In genomic region chr15:65258863-65259262, GRCh38 we compare ENCODE assay signal across 21 cellular contexts. TPM values are rescaled to one million over a fixed set of nuclear protein-coding genes. Genes with fewer than 3 reads are reported as not detected.
DNase-seq lines count a peak whose midpoint lies in the region; ATAC-seq, FAIRE-seq and TF ChIP-seq lines count a peak whose summit lies in the region.
"Had no signal": no experiment of that assay in that cellular context is flagged by ENCODE, and none has a peak within 500 bp of the region (broad histone marks: within the 10 kb centered on the region; RNA-seq: fewer than 3 reads in every experiment).

No MANE protein-coding gene starts in this region.

- H3K36me3 ChIP-seq in HepG2 (replicated peaks in 1 of 2; ENCODE audit: control insufficient read depth in 1 of 2, insufficient read depth in 2 of 2, low read length in 2 of 2) (peaks cover 9 to 36% of the 10 kb centered on the region in 2 experiments; a peak in 4 of 5 replicates), right lobe of liver (peaks cover 0 to 30% (median 13%) of the 10 kb centered on the region in 4 donors), right atrium auricular region (peaks cover 39% of the 10 kb centered on the region), prostate gland (no peaks in the 10 kb centered on the region), kidney (ENCODE audit: control insufficient read depth in 1 of 2, insufficient read depth in 2 of 2, low read length in 2 of 2) (peaks cover 17 to 24% of the 10 kb centered on the region in 2 donors), osteoblast (ENCODE audit: insufficient read depth, low read length) (peaks cover 12% of the 10 kb centered on the region)

- intact Hi-C loops in HepG2 (cut with micrococcal nuclease; ENCODE audit: unreplicated experiment) = no loop called here
- intact Hi-C loops in right lobe of liver (cut with DNase I) = no loop called here
- intact Hi-C loops in prostate gland (cut with DNase I) = no loop called here
- intact Hi-C loops in kidney (cut with DNase I) = no loop called here

- H3K4me1 ChIP-seq in HepG2 (ENCODE audit: insufficient read depth, low read length) (peaks cover 6% of the 10 kb centered on the region; the same call in 1 of the 2 replicates), right lobe of liver (no peaks in the 10 kb centered on the region), right atrium auricular region (peaks cover 0 to under 1% of the 10 kb centered on the region in 2 donors), prostate gland (replicated peaks) (peaks cover 4% of the 10 kb centered on the region), kidney (ENCODE audit: control insufficient read depth in 1 of 2, insufficient read depth in 1 of 2, low read depth in 1 of 2, low read length in 2 of 2) (peaks cover 0 to 2% of the 10 kb centered on the region in 2 donors), osteoblast (ENCODE audit: insufficient read depth, low read length) (no peaks in the 10 kb centered on the region)
- H3K4me1 ChIP-seq: parathyroid adenoma, thyroid gland had no signal

- H3K4me2 ChIP-seq in HepG2 (ENCODE audit: low read depth, low read length) (no peak overlapping the region), osteoblast (ENCODE audit: insufficient read depth, low read length) (no peak overlapping the region)

- no peak for FAIRE-seq in HepG2 (lab: Jason Lieb, UNC)
- no peak for FAIRE-seq in kidney (lab: Jason Lieb, UNC)
- FAIRE-seq: A204.1, G401.6, GM18507, H1 had no signal

- 87% methylated on average over 3 of the region's 3 CpGs for WGBS in HepG2 (ENCODE audit: low lambda C conversion rate)
- 39% methylated on average over 3 of the region's 3 CpGs for WGBS in right lobe of liver (ENCODE audit: insufficient coverage, low coverage, low lambda C conversion rate, missing lambda C conversion rate)
- WGBS in prostate gland = 14% methylated on average over 3 of the region's 3 CpGs

- CTCF ChIA-PET in HepG2 (lab: Yijun Ruan, JAX; ENCODE audit: low intra/inter-chr PET ratio, low total read pairs) = no interaction called here

- no peaks in the 10 kb centered on the region for H3K27me3 ChIP-seq in HepG2 (ENCODE audit: control insufficient read depth in 1 of 2, insufficient read depth in 2 of 2, low read length in 2 of 2)
- no peaks in the 10 kb centered on the region for H3K27me3 ChIP-seq in right lobe of liver
- no peaks in the 10 kb centered on the region for H3K27me3 ChIP-seq in right atrium auricular region
- H3K27me3 ChIP-seq in prostate gland (replicated peaks; ENCODE audit: insufficient read depth) = no peaks in the 10 kb centered on the region
- H3K27me3 ChIP-seq in osteoblast (ENCODE audit: insufficient read depth, low read length) = no peaks in the 10 kb centered on the region
- H3K27me3 ChIP-seq: thyroid gland had no signal

- in situ Hi-C loops in HepG2 (cut with HindIII; ENCODE audit: extremely low pct_ligation_motif_present, low pct_unique_long_range_greater_than_20kb) = no loop called here

- H3K79me2 ChIP-seq in HepG2 (ENCODE audit: insufficient read depth, low read length) = no peaks in the 10 kb centered on the region
- H3K79me2 ChIP-seq in osteoblast (ENCODE audit: insufficient read depth, low read length) = no peaks in the 10 kb centered on the region
- H3K79me2 ChIP-seq: parathyroid adenoma had no signal

- H3K27ac ChIP-seq in HepG2 (ENCODE audit: extremely low read length, insufficient read depth, low read length) (no peak overlapping the region), right lobe of liver (no peak overlapping the region), right atrium auricular region (peak overlapping the region; percentile 28 to 73), prostate gland (peak overlapping the region; percentile 35 to 68), kidney (ENCODE audit: low read depth in 2 of 2, low read length in 2 of 2) (no peak overlapping the region), osteoblast (ENCODE audit: low read depth, low read length) (no peak overlapping the region)
- H3K27ac ChIP-seq: parathyroid adenoma, thyroid gland had no signal

- DNase-seq in HepG2 (ENCODE audit: low spot score) (no peak), right lobe of liver (no peak), right atrium auricular region (ENCODE audit: low spot score) (no peak), prostate gland (ENCODE audit: low spot score) (peak; percentile 77), kidney (no peak), osteoblast (ENCODE audit: insufficient read length, low spot score, missing footprints) (no peak)
- DNase-seq: CD8-positive, alpha-beta memory T cell; cortex of kidney; erythroblast; mesendoderm; NCI-H1105; thyroid gland had no signal

- TSS peak; percentile 45 for BruUV-seq in HepG2 (replicated peaks; lab: Mats Ljungman, UMichigan)

- no peak for TF ChIP-seq RAD21 in HepG2 (CRISPR knock-in tag; IDR thresholded peaks at IDR 0.05)

- H2AFZ ChIP-seq in HepG2 (ENCODE audit: low read length) (no peak overlapping the region), osteoblast (ENCODE audit: low read length) (no peak overlapping the region)
- H2AFZ ChIP-seq: parathyroid adenoma had no signal

- no peak for TF ChIP-seq CTCF in HepG2 (CRISPR knock-in tag; IDR thresholded peaks at IDR 0.05)
- no peak for TF ChIP-seq CTCF in right lobe of liver (IDR thresholded peaks at IDR 0.05)
- TF ChIP-seq CTCF in right atrium auricular region (IDR thresholded peaks at IDR 0.05) = no peak
- no peak for TF ChIP-seq CTCF in prostate gland (IDR thresholded peaks at IDR 0.05)
- TF ChIP-seq CTCF in kidney (IDR thresholded peaks at IDR 0.05; ENCODE audit: borderline replicate concordance, extremely low read depth, insufficient read depth) = no peak
- no peak for TF ChIP-seq CTCF in osteoblast (IDR thresholded peaks at IDR 0.05; ENCODE audit: extremely low read depth, low read depth, low read length)

- H3K4me3 ChIP-seq in HepG2 (replicated peaks in 1 of 3; ENCODE audit: insufficient read depth in 1 of 3, low read depth in 2 of 3, low read length in 3 of 3) = no peak overlapping the region
- no peak overlapping the region for H3K4me3 ChIP-seq in right lobe of liver
- no peak overlapping the region for H3K4me3 ChIP-seq in right atrium auricular region
- H3K4me3 ChIP-seq in prostate gland = no peak overlapping the region
- no peak overlapping the region for H3K4me3 ChIP-seq in kidney (ENCODE audit: low read length in 2 of 2)
- no peak overlapping the region for H3K4me3 ChIP-seq in osteoblast (ENCODE audit: insufficient read depth, low read length)
- H3K4me3 ChIP-seq: thyroid gland had no signal

- H3K9me3 ChIP-seq in HepG2 (ENCODE audit: low read length) = no peaks in the 10 kb centered on the region
- no peaks in the 10 kb centered on the region for H3K9me3 ChIP-seq in right lobe of liver
- H3K9me3 ChIP-seq in right atrium auricular region = no peaks in the 10 kb centered on the region
- no peaks in the 10 kb centered on the region for H3K9me3 ChIP-seq in prostate gland
- no peaks in the 10 kb centered on the region for H3K9me3 ChIP-seq in kidney (ENCODE audit: control insufficient read depth in 1 of 2, low read length in 2 of 2)
- no peaks in the 10 kb centered on the region for H3K9me3 ChIP-seq in osteoblast (ENCODE audit: low read depth, low read length)
- H3K9me3 ChIP-seq: thyroid gland had no signal

- TF ChIP-seq EP300 in HepG2 (IDR thresholded peaks at IDR 0.05; ENCODE audit: low read depth in 2 of 2, low read length in 2 of 2) (no peak), HepG2 (CRISPR knock-in tag; IDR thresholded peaks at IDR 0.05; ENCODE audit: borderline replicate concordance) (no peak)

- ATAC-seq in HepG2 (no peak), right lobe of liver (no peak), HG02588 (IDR thresholded peaks at IDR 0.05; ENCODE audit: unreplicated experiment) (no peak), GM21717 (IDR thresholded peaks at IDR 0.05; ENCODE audit: unreplicated experiment) (no peak)

- TF ChIP-seq POLR2A in HepG2 (IDR thresholded peaks at IDR 0.05; ENCODE audit: insufficient read depth in 1 of 2, low read depth in 2 of 2, low read length in 2 of 2) = no peak
- TF ChIP-seq POLR2A in right lobe of liver (IDR thresholded peaks at IDR 0.05) = no peak
- no peak for TF ChIP-seq POLR2A in prostate gland (IDR thresholded peaks at IDR 0.05)

- POLR2A ChIA-PET in HepG2 (lab: Yijun Ruan, JAX) = no interaction called here

- no peaks in the 10 kb centered on the region for H4K20me1 ChIP-seq in HepG2 (ENCODE audit: insufficient read depth, low read length)
- H4K20me1 ChIP-seq in osteoblast (ENCODE audit: insufficient read depth, low read length) = no peaks in the 10 kb centered on the region

- H3K9ac ChIP-seq in HepG2 (ENCODE audit: insufficient read depth, low read depth, low read length) (no peak overlapping the region), kidney (ENCODE audit: low read length in 2 of 2) (no peak overlapping the region)
- H3K9ac ChIP-seq: parathyroid adenoma had no signal

RNA-seq across cellular contexts. Expression of gene PARP16, which starts 27.8 kb away (rescaled TPM):
- total RNA-seq in HepG2 (2016; rRNA removed; fragmentation: Illumina TruSeq; extraction: Trizol) = 6.7 and 6.8 TPM in 2 replicates
- 4.9 and 6.3 TPM in 2 replicates for total RNA-seq in HepG2 (2016; cell fraction: cytosol; rRNA removed; fragmentation: Illumina TruSeq; extraction: Trizol; ENCODE audit: low read depth)
- total RNA-seq in HepG2 (2016; cell fraction: insoluble cytoplasmic fraction; rRNA removed; fragmentation: Illumina TruSeq; extraction: Trizol) = 5.8 and 6.5 TPM in 2 replicates
- total RNA-seq in HepG2 (2016; cell fraction: membrane; rRNA removed; fragmentation: Illumina TruSeq; extraction: Trizol) = 11.7 and 11.9 TPM in 2 replicates
- 8.4 and 9.2 TPM in 2 replicates for total RNA-seq in HepG2 (2016; cell fraction: nucleus; rRNA removed; fragmentation: Illumina TruSeq; extraction: Trizol)
- polyA plus RNA-seq in HepG2 (2011; rRNA removed) = 7.6 and 8.3 TPM in 2 replicates
- 6.1 and 7.9 TPM in 2 replicates for polyA plus RNA-seq in HepG2 (2011; cell fraction: cytosol; rRNA removed)
- polyA plus RNA-seq in HepG2 (2011; cell fraction: nucleus; rRNA removed) = 8.2 and 9.3 TPM in 2 replicates
- 9.2 and 9.4 TPM in 2 replicates for polyA plus RNA-seq in HepG2 (2012)
- polyA plus RNA-seq in HepG2 (2016; cell fraction: cytosol; fragmentation: Illumina TruSeq; extraction: Trizol; ENCODE audit: low read depth) = 6.6 and 8.4 TPM in 2 replicates
- 10.0 and 11.7 TPM in 2 replicates for polyA plus RNA-seq in HepG2 (2016; cell fraction: insoluble cytoplasmic fraction; fragmentation: Illumina TruSeq; extraction: Trizol; ENCODE audit: low read depth)
- polyA plus RNA-seq in HepG2 (2016; cell fraction: membrane; fragmentation: Illumina TruSeq; extraction: Trizol; ENCODE audit: low read depth) = 13.5 and 13.8 TPM in 2 replicates
- polyA plus RNA-seq in HepG2 (2016; cell fraction: nucleus; fragmentation: Illumina TruSeq; extraction: Trizol; ENCODE audit: insufficient read depth, low read depth) = 11.6 and 13.2 TPM in 2 replicates
- 9.3 and 10.7 TPM in 2 replicates for polyA minus RNA-seq in HepG2 (2011; rRNA and poly(A)+ RNA removed; ENCODE audit: low replicate concordance)
- 6.5 and 6.6 TPM in 2 replicates for polyA minus RNA-seq in HepG2 (2011; cell fraction: cytosol; rRNA and poly(A)+ RNA removed)
- 4.8 and 8.6 TPM in 2 replicates for polyA minus RNA-seq in HepG2 (2011; cell fraction: nucleus; rRNA and poly(A)+ RNA removed)
- total RNA-seq in right lobe of liver = 10 to 100 TPM in 1 of 6 experiments, 1 to 10 TPM in 5; 6.9 to 11.3 (median 8.5) TPM
- total RNA-seq in right atrium auricular region = 1 to 10 TPM; 5.2 to 5.8 TPM
- 10 to 100 TPM; 13.0 to 17.0 TPM for total RNA-seq in prostate gland
- total RNA-seq in kidney = 7.8 TPM
- polyA plus RNA-seq in kidney (ENCODE audit: insufficient read depth, low read depth, low replicate concordance) = 7.0 TPM
- total RNA-seq in osteoblast = 6.2 and 6.5 TPM in 2 replicates

RNA-seq across cellular contexts. Expression of gene RNU5A-1, which starts 37.0 kb away (rescaled TPM):
- 292 and 3,645 TPM in 2 replicates for total RNA-seq in HepG2 (2016; rRNA removed; fragmentation: Illumina TruSeq; extraction: Trizol)
- 5,468 and 5,947 TPM in 2 replicates for total RNA-seq in HepG2 (2016; cell fraction: cytosol; rRNA removed; fragmentation: Illumina TruSeq; extraction: Trizol; ENCODE audit: low read depth)
- 514 and 3,325 TPM in 2 replicates for total RNA-seq in HepG2 (2016; cell fraction: insoluble cytoplasmic fraction; rRNA removed; fragmentation: Illumina TruSeq; extraction: Trizol)
- 1,210 and 1,231 TPM in 2 replicates for total RNA-seq in HepG2 (2016; cell fraction: membrane; rRNA removed; fragmentation: Illumina TruSeq; extraction: Trizol)
- total RNA-seq in HepG2 (2016; cell fraction: nucleus; rRNA removed; fragmentation: Illumina TruSeq; extraction: Trizol) = 14,015 and 18,308 TPM in 2 replicates
- not detected in 2 replicates for polyA plus RNA-seq in HepG2 (2011; rRNA removed)
- polyA plus RNA-seq in HepG2 (2011; cell fraction: cytosol; rRNA removed) = not detected in 2 replicates
- polyA plus RNA-seq in HepG2 (2011; cell fraction: nucleus; rRNA removed) = not detected in 2 replicates
- polyA plus RNA-seq in HepG2 (2012) = not detected in 2 replicates
- polyA plus RNA-seq in HepG2 (2016; cell fraction: cytosol; fragmentation: Illumina TruSeq; extraction: Trizol; ENCODE audit: low read depth) = 55.5 TPM in 1 of 2 replicates, not detected in the other
- not detected in 2 replicates for polyA plus RNA-seq in HepG2 (2016; cell fraction: insoluble cytoplasmic fraction; fragmentation: Illumina TruSeq; extraction: Trizol; ENCODE audit: low read depth)
- polyA plus RNA-seq in HepG2 (2016; cell fraction: membrane; fragmentation: Illumina TruSeq; extraction: Trizol; ENCODE audit: low read depth) = not detected in 2 replicates
- polyA plus RNA-seq in HepG2 (2016; cell fraction: nucleus; fragmentation: Illumina TruSeq; extraction: Trizol; ENCODE audit: insufficient read depth, low read depth) = not detected in 2 replicates
- under 0.01 TPM in 2 replicates for polyA minus RNA-seq in HepG2 (2011; rRNA and poly(A)+ RNA removed; ENCODE audit: low replicate concordance)
- 527 and 1,161 TPM in 2 replicates for polyA minus RNA-seq in HepG2 (2011; cell fraction: cytosol; rRNA and poly(A)+ RNA removed)
- under 0.01 TPM in 2 replicates for polyA minus RNA-seq in HepG2 (2011; cell fraction: nucleus; rRNA and poly(A)+ RNA removed)
- total RNA-seq in right lobe of liver = not detected
- not detected for total RNA-seq in right atrium auricular region
- total RNA-seq in prostate gland = not detected
- total RNA-seq in kidney = not detected
- polyA plus RNA-seq in kidney (ENCODE audit: insufficient read depth, low read depth, low replicate concordance) = not detected
- not detected in 2 replicates for total RNA-seq in osteoblast
- total RNA-seq: CD8-positive, alpha-beta memory T cell; H1; SK-MEL-5; thyroid gland had no signal
- polyA plus RNA-seq: adipose tissue; CD8-positive, alpha-beta memory T cell; H1 had no signal

RNA-seq across cellular contexts. Expression of gene RNU5B-1, which starts 45.6 kb away (rescaled TPM):
- total RNA-seq in HepG2 (2016; rRNA removed; fragmentation: Illumina TruSeq; extraction: Trizol) (417 and 1,646 TPM in 2 replicates), right lobe of liver (10 to 100 TPM in 2 of 6 experiments, not detected in 4; 11.0 to 35.4 TPM), right atrium auricular region (not detected), prostate gland (not detected), kidney (54.0 TPM), osteoblast (not detected in 2 replicates)
- 2,099 and 2,605 TPM in 2 replicates for total RNA-seq in HepG2 (2016; cell fraction: cytosol; rRNA removed; fragmentation: Illumina TruSeq; extraction: Trizol; ENCODE audit: low read depth)
- total RNA-seq in HepG2 (2016; cell fraction: insoluble cytoplasmic fraction; rRNA removed; fragmentation: Illumina TruSeq; extraction: Trizol) = 240 and 1,608 TPM in 2 replicates
- total RNA-seq in HepG2 (2016; cell fraction: membrane; rRNA removed; fragmentation: Illumina TruSeq; extraction: Trizol) = 403 and 510 TPM in 2 replicates
- total RNA-seq in HepG2 (2016; cell fraction: nucleus; rRNA removed; fragmentation: Illumina TruSeq; extraction: Trizol) = 7,864 and 11,549 TPM in 2 replicates
- polyA plus RNA-seq in HepG2 (2011; rRNA removed) (not detected in 2 replicates), kidney (ENCODE audit: insufficient read depth, low read depth, low replicate concordance) (not detected)
- polyA plus RNA-seq in HepG2 (2011; cell fraction: cytosol; rRNA removed) = not detected in 2 replicates
- under 0.01 TPM in 2 replicates for polyA plus RNA-seq in HepG2 (2011; cell fraction: nucleus; rRNA removed)
- polyA plus RNA-seq in HepG2 (2012) = not detected in 2 replicates
- 44.4 TPM in 1 of 2 replicates, not detected in the other for polyA plus RNA-seq in HepG2 (2016; cell fraction: cytosol; fragmentation: Illumina TruSeq; extraction: Trizol; ENCODE audit: low read depth)
- not detected in 2 replicates for polyA plus RNA-seq in HepG2 (2016; cell fraction: insoluble cytoplasmic fraction; fragmentation: Illumina TruSeq; extraction: Trizol; ENCODE audit: low read depth)
- not detected in 2 replicates for polyA plus RNA-seq in HepG2 (2016; cell fraction: membrane; fragmentation: Illumina TruSeq; extraction: Trizol; ENCODE audit: low read depth)
- polyA plus RNA-seq in HepG2 (2016; cell fraction: nucleus; fragmentation: Illumina TruSeq; extraction: Trizol; ENCODE audit: insufficient read depth, low read depth) = not detected in 2 replicates
- polyA minus RNA-seq in HepG2 (2011; rRNA and poly(A)+ RNA removed; ENCODE audit: low replicate concordance) = under 0.01 TPM in 2 replicates
- polyA minus RNA-seq in HepG2 (2011; cell fraction: cytosol; rRNA and poly(A)+ RNA removed) = 1,229 and 3,173 TPM in 2 replicates
- polyA minus RNA-seq in HepG2 (2011; cell fraction: nucleus; rRNA and poly(A)+ RNA removed) = under 0.01 TPM in 2 replicates
- total RNA-seq: CD8-positive, alpha-beta memory T cell; H1; SK-MEL-5; thyroid gland had no signal
- polyA plus RNA-seq: adipose tissue; CD8-positive, alpha-beta memory T cell; H1 had no signal

RNA-seq across cellular contexts. Expression of gene CILP, which starts 47.6 kb away (rescaled TPM):
- total RNA-seq in HepG2 (2016; rRNA removed; fragmentation: Illumina TruSeq; extraction: Trizol) (not detected in 2 replicates), right lobe of liver (1 to 10 TPM in 3 of 6 experiments, under 1 TPM in 3; 0.46 to 2.5 (median 0.99) TPM), right atrium auricular region (10 to 100 TPM in 1 of 2 donors, 1 to 10 TPM in 1; 2.2 to 32.0 TPM), prostate gland (10 to 100 TPM in 1 of 2 donors, under 1 TPM in 1; 0.82 to 27.8 TPM), kidney (1.5 TPM), osteoblast (under 0.01 TPM in 2 replicates)
- not detected in 2 replicates for total RNA-seq in HepG2 (2016; cell fraction: cytosol; rRNA removed; fragmentation: Illumina TruSeq; extraction: Trizol; ENCODE audit: low read depth)
- total RNA-seq in HepG2 (2016; cell fraction: insoluble cytoplasmic fraction; rRNA removed; fragmentation: Illumina TruSeq; extraction: Trizol) = not detected in 2 replicates
- total RNA-seq in HepG2 (2016; cell fraction: membrane; rRNA removed; fragmentation: Illumina TruSeq; extraction: Trizol) = not detected in 2 replicates
- not detected in 2 replicates for total RNA-seq in HepG2 (2016; cell fraction: nucleus; rRNA removed; fragmentation: Illumina TruSeq; extraction: Trizol)
- polyA plus RNA-seq in HepG2 (2011; rRNA removed) (0.03 and 0.08 TPM in 2 replicates), kidney (ENCODE audit: insufficient read depth, low read depth, low replicate concordance) (0.37 TPM)
- 0.01 and 0.04 TPM in 2 replicates for polyA plus RNA-seq in HepG2 (2011; cell fraction: cytosol; rRNA removed)
- polyA plus RNA-seq in HepG2 (2011; cell fraction: nucleus; rRNA removed) = 0.05 and 0.16 TPM in 2 replicates
- 0.04 TPM in 1 of 2 replicates, not detected in the other for polyA plus RNA-seq in HepG2 (2012)
- not detected in 2 replicates for polyA plus RNA-seq in HepG2 (2016; cell fraction: cytosol; fragmentation: Illumina TruSeq; extraction: Trizol; ENCODE audit: low read depth)
- polyA plus RNA-seq in HepG2 (2016; cell fraction: insoluble cytoplasmic fraction; fragmentation: Illumina TruSeq; extraction: Trizol; ENCODE audit: low read depth) = not detected in 2 replicates
- polyA plus RNA-seq in HepG2 (2016; cell fraction: membrane; fragmentation: Illumina TruSeq; extraction: Trizol; ENCODE audit: low read depth) = not detected in 2 replicates
- polyA plus RNA-seq in HepG2 (2016; cell fraction: nucleus; fragmentation: Illumina TruSeq; extraction: Trizol; ENCODE audit: insufficient read depth, low read depth) = 0.12 TPM in 1 of 2 replicates, not detected in the other
- polyA minus RNA-seq in HepG2 (2011; rRNA and poly(A)+ RNA removed; ENCODE audit: low replicate concordance) = 0.02 and 0.06 TPM in 2 replicates
- not detected in 2 replicates for polyA minus RNA-seq in HepG2 (2011; cell fraction: cytosol; rRNA and poly(A)+ RNA removed)
- 0.13 TPM in 1 of 2 replicates, not detected in the other for polyA minus RNA-seq in HepG2 (2011; cell fraction: nucleus; rRNA and poly(A)+ RNA removed)
- total RNA-seq: H1, SK-MEL-5 had no signal

Comparison
In these comparisons a context has a peak if more than half of its experiments do, and no peak if none do; other contexts are left out.
1. RNA of gene RNU5A-1, which starts 37.0 kb away (total RNA-seq): 292 to 18,308 TPM in HepG2; not detected in kidney (single experiment), not detected in right lobe of liver, not detected in right atrium auricular region, not detected in prostate gland and not detected in osteoblast; every median in the first group is over 10 times any median in the second.
2. H3K27ac ChIP-seq: peak in right atrium auricular region (2 of 2) and prostate gland (2 of 2); none in HepG2 (single experiment), right lobe of liver (0 of 3), kidney (0 of 2) and osteoblast (single experiment).